In the genomic region with DNA sequence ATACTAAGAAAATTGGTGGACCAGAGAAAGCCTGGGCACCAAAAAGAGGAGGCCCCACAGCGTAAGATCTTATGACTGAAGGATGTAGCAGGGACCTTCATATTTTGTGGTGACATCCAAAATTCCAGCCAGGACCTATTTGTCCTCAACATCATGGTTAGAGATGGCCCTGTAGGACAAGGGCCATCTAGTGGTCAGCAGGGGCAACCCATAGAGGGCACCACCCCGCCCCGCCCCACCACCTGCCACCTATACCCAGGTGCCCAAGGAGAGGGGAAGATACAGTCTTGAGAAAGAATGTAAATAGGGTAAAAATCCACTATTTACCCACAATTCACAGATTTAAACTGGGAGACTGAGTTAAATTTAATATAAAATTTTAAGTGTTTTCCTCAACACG, we compare ENCODE assay signal across 10 cellular contexts. TPM values are rescaled to one million over a fixed set of nuclear protein-coding genes. Genes with fewer than 3 reads are reported as not detected.
DNase-seq lines count a peak whose midpoint lies in the region; ATAC-seq and TF ChIP-seq lines count a peak whose summit lies in the region.
"Had no signal": no experiment of that assay in that cellular context is flagged by ENCODE, and none has a peak within 500 bp of the region (broad histone marks: within the 10 kb centered on the region; RNA-seq: fewer than 3 reads in every experiment).

No MANE protein-coding gene starts in this region.

- DNase-seq in activated naive CD8-positive, alpha-beta T cell treated with anti-CD3 and anti-CD28 coated beads, Interleukin-2, amount 50 U/mL, for 24 hours: peak; percentile 5
- no peak for DNase-seq in activated naive CD8-positive, alpha-beta T cell treated with anti-CD3 and anti-CD28 coated beads for 36 hours
- no peak for DNase-seq in LNCaP clone FGC (ENCODE audit: low read depth)
- DNase-seq in chondrocyte (ENCODE audit: low spot score): no peak
- DNase-seq in retinal pigment epithelial cell (ENCODE audit: low read depth): no peak
- DNase-seq in HCEC 1CT: no peak

- no peak overlapping the region for H3K4me3 Mint-ChIP-seq in activated naive CD8-positive, alpha-beta T cell treated with anti-CD3 and anti-CD28 coated beads, Interleukin-2, amount 50 U/mL, for 24 hours
- no peak overlapping the region for H3K4me3 Mint-ChIP-seq in activated naive CD8-positive, alpha-beta T cell treated with anti-CD3 and anti-CD28 coated beads for 36 hours
- no peak overlapping the region for H3K4me3 Mint-ChIP-seq in chondrocyte (ENCODE audit: unreplicated experiment)
- H3K4me3 Mint-ChIP-seq: stimulated activated effector memory CD8-positive, alpha-beta T cell treated with anti-CD3 and anti-CD28 coated beads, Interleukin-12 subunit alpha, Interleukin-12 subunit beta, amount 100 ng/mL, for 72 hours had no signal

- H3K4me3 ChIP-seq in LNCaP clone FGC (ENCODE audit: low read depth, low read length): no peak overlapping the region
- no peak overlapping the region for H3K4me3 ChIP-seq in retinal pigment epithelial cell (ENCODE audit: low read length)

- H3K4me1 Mint-ChIP-seq in activated naive CD8-positive, alpha-beta T cell treated with anti-CD3 and anti-CD28 coated beads, Interleukin-2, amount 50 U/mL, for 24 hours: peaks cover 22% of the 10 kb centered on the region
- peaks cover 13% of the 10 kb centered on the region for H3K4me1 Mint-ChIP-seq in activated naive CD8-positive, alpha-beta T cell treated with anti-CD3 and anti-CD28 coated beads for 36 hours
- H3K4me1 Mint-ChIP-seq in chondrocyte (ENCODE audit: low read depth): peaks cover 10% of the 10 kb centered on the region

- no peak for ATAC-seq in activated naive CD8-positive, alpha-beta T cell treated with anti-CD3 and anti-CD28 coated beads, Interleukin-2, amount 50 U/mL, for 24 hours
- no peak for ATAC-seq in HG03175 (IDR thresholded peaks at IDR 0.05; ENCODE audit: unreplicated experiment)
- ATAC-seq in GM19023 (IDR thresholded peaks at IDR 0.05; ENCODE audit: unreplicated experiment): no peak
- ATAC-seq: stimulated activated effector memory CD8-positive, alpha-beta T cell treated with anti-CD3 and anti-CD28 coated beads, Interleukin-12 subunit alpha, Interleukin-12 subunit beta, amount 100 ng/mL, for 72 hours had no signal

- TF ChIP-seq CTCF in LNCaP clone FGC (IDR thresholded peaks at IDR 0.05; ENCODE audit: control insufficient read depth, extremely low read depth, insufficient read depth): peak; percentile 78
- TF ChIP-seq CTCF in chondrocyte (IDR thresholded peaks at IDR 0.05): peak; percentile 32
- peak; percentile 47 for TF ChIP-seq CTCF in retinal pigment epithelial cell (conservative IDR thresholded peaks at IDR 0.05; ENCODE audit: low read depth, low read length)

- no peaks in the 10 kb centered on the region for H3K9me3 Mint-ChIP-seq in activated naive CD8-positive, alpha-beta T cell treated with anti-CD3 and anti-CD28 coated beads, Interleukin-2, amount 50 U/mL, for 24 hours
- no peaks in the 10 kb centered on the region for H3K9me3 Mint-ChIP-seq in activated naive CD8-positive, alpha-beta T cell treated with anti-CD3 and anti-CD28 coated beads for 36 hours
- H3K9me3 Mint-ChIP-seq in chondrocyte (ENCODE audit: low read depth): no peaks in the 10 kb centered on the region
- H3K9me3 Mint-ChIP-seq: stimulated activated effector memory CD8-positive, alpha-beta T cell treated with anti-CD3 and anti-CD28 coated beads, Interleukin-12 subunit alpha, Interleukin-12 subunit beta, amount 100 ng/mL, for 72 hours had no signal

- no peaks in the 10 kb centered on the region for H3K27me3 Mint-ChIP-seq in activated naive CD8-positive, alpha-beta T cell treated with anti-CD3 and anti-CD28 coated beads, Interleukin-2, amount 50 U/mL, for 24 hours
- H3K27me3 Mint-ChIP-seq in activated naive CD8-positive, alpha-beta T cell treated with anti-CD3 and anti-CD28 coated beads for 36 hours: peaks cover 6% of the 10 kb centered on the region
- peaks cover 7% of the 10 kb centered on the region for H3K27me3 Mint-ChIP-seq in chondrocyte (ENCODE audit: low read depth)

- no peak overlapping the region for H3K27ac Mint-ChIP-seq in activated naive CD8-positive, alpha-beta T cell treated with anti-CD3 and anti-CD28 coated beads, Interleukin-2, amount 50 U/mL, for 24 hours
- no peak overlapping the region for H3K27ac Mint-ChIP-seq in activated naive CD8-positive, alpha-beta T cell treated with anti-CD3 and anti-CD28 coated beads for 36 hours
- no peak overlapping the region for H3K27ac Mint-ChIP-seq in chondrocyte (ENCODE audit: unreplicated experiment)
- H3K27ac Mint-ChIP-seq: stimulated activated effector memory CD8-positive, alpha-beta T cell treated with anti-CD3 and anti-CD28 coated beads, Interleukin-12 subunit alpha, Interleukin-12 subunit beta, amount 100 ng/mL, for 72 hours had no signal

- H3K36me3 Mint-ChIP-seq in activated naive CD8-positive, alpha-beta T cell treated with anti-CD3 and anti-CD28 coated beads, Interleukin-2, amount 50 U/mL, for 24 hours (ENCODE audit: low read depth): no peaks in the 10 kb centered on the region
- no peaks in the 10 kb centered on the region for H3K36me3 Mint-ChIP-seq in activated naive CD8-positive, alpha-beta T cell treated with anti-CD3 and anti-CD28 coated beads for 36 hours
- H3K36me3 Mint-ChIP-seq in chondrocyte (ENCODE audit: low read depth): no peaks in the 10 kb centered on the region
- H3K36me3 Mint-ChIP-seq: stimulated activated effector memory CD8-positive, alpha-beta T cell treated with anti-CD3 and anti-CD28 coated beads, Interleukin-12 subunit alpha, Interleukin-12 subunit beta, amount 100 ng/mL, for 72 hours had no signal

RNA-seq across cellular contexts. Expression of a gene that starts 59.6 kb away (rescaled TPM):
- not detected for total RNA-seq in activated naive CD8-positive, alpha-beta T cell treated with anti-CD3 and anti-CD28 coated beads for 36 hours
- 0.07 TPM in 1 of 3 replicates, not detected in the others for total RNA-seq in chondrocyte
- total RNA-seq: myocyte had no signal
